ENCODE assay signal across 12 cellular contexts in genomic region chr1:83497563-83497962, GRCh38.
DNase-seq lines count a peak whose midpoint lies in the region; TF ChIP-seq lines count a peak whose summit lies in the region.
"Had no signal": no experiment of that assay in that cellular context is flagged by ENCODE, and none has a peak within 500 bp of the region (broad histone marks: within the 10 kb centered on the region; RNA-seq: fewer than 3 reads in every experiment).

No MANE protein-coding gene starts in this region.

- no peak overlapping the region for H3K27ac ChIP-seq in smooth muscle cell (ENCODE audit: low read depth)
- H3K27ac ChIP-seq: cardiac muscle cell, upper lobe of left lung had no signal

- H3K4me3 ChIP-seq in smooth muscle cell (no peak overlapping the region), Caco-2 (ENCODE audit: low read depth, low read length) (no peak overlapping the region)
- H3K4me3 ChIP-seq: cardiac muscle cell, upper lobe of left lung had no signal

- CTCF ChIA-PET in Caco-2 (lab: Charles Lee): no interaction called here

- H3K9me3 ChIP-seq in smooth muscle cell (replicated peaks; ENCODE audit: low read depth): no peaks in the 10 kb centered on the region
- no peaks in the 10 kb centered on the region for H3K9me3 ChIP-seq in Caco-2
- H3K9me3 ChIP-seq: upper lobe of left lung had no signal

- H3K27me3 ChIP-seq in smooth muscle cell (ENCODE audit: low read depth): no peaks in the 10 kb centered on the region
- no peaks in the 10 kb centered on the region for H3K27me3 ChIP-seq in Caco-2 (replicated peaks; ENCODE audit: control insufficient read depth, insufficient read depth, low read length)
- H3K27me3 ChIP-seq: cardiac muscle cell, upper lobe of left lung had no signal

- peak; percentile 34 for TF ChIP-seq CTCF in smooth muscle cell (IDR thresholded peaks at IDR 0.05; ENCODE audit: borderline replicate concordance, insufficient read depth, poor library complexity, severe bottlenecking)
- TF ChIP-seq CTCF in Caco-2 (IDR thresholded peaks at IDR 0.05; ENCODE audit: insufficient read depth in 1 of 2, low read depth in 1 of 2, low read length in 1 of 2, severe bottlenecking in 1 of 2, unreplicated experiment in 1 of 2): no peak

- H3K36me3 ChIP-seq in smooth muscle cell (ENCODE audit: low read depth) (no peaks in the 10 kb centered on the region), Caco-2 (ENCODE audit: control insufficient read depth, insufficient read depth, low read length) (no peaks in the 10 kb centered on the region)
- H3K36me3 ChIP-seq: cardiac muscle cell, upper lobe of left lung had no signal

- DNase-seq in NCI-H748 (lab: John Stamatoyannopoulos, UW; ENCODE audit: unreplicated experiment) (peak; percentile 18), NCI-H748 treated with DMSO at 0.1 percent for 48 hours (lab: John Stamatoyannopoulos, UW) (no peak), RKO (ENCODE audit: low spot score) (peak; percentile 0), fibroblast of gingiva (ENCODE audit: low read depth) (peak; percentile 28), smooth muscle cell (lab: John Stamatoyannopoulos, UW; ENCODE audit: unreplicated experiment) (no peak), KBM-7 (no peak), T-helper 9 cell (no peak), Caco-2 (no peak)
- DNase-seq: activated T-cell treated with anti-CD3 and anti-CD28 coated beads, Interleukin-2, amount 50 U/mL, for 72 hours; NCI-H1105; upper lobe of left lung had no signal

- H3K27me3 Mint-ChIP-seq in Caco-2 (ENCODE audit: insufficient read depth, unreplicated experiment): no peaks in the 10 kb centered on the region

- H3K36me3 Mint-ChIP-seq in Caco-2 (ENCODE audit: insufficient read depth, unreplicated experiment): no peaks in the 10 kb centered on the region

- no peak overlapping the region for H3K9ac ChIP-seq in smooth muscle cell (ENCODE audit: low read depth)

- no peaks in the 10 kb centered on the region for H3K9me3 Mint-ChIP-seq in Caco-2 (ENCODE audit: unreplicated experiment)

- intact Hi-C loops in Caco-2 (cut with micrococcal nuclease; ENCODE audit: unreplicated experiment): no loop called here

- in situ Hi-C loops in KBM-7 (cut with MboI; ENCODE audit: low pct_unique_long_range_greater_than_20kb, low sequenced_read_pairs): no loop called here

- POLR2A ChIA-PET in Caco-2 (lab: Charles Lee): no interaction called here

- H3K4me2 ChIP-seq in smooth muscle cell: no peak overlapping the region

- H2AFZ ChIP-seq in smooth muscle cell (ENCODE audit: low read depth): no peak overlapping the region

- 66% methylated on average over 1 of the region's 1 CpG for WGBS in smooth muscle cell (ENCODE audit: low lambda C conversion rate)

- H3K4me1 ChIP-seq in smooth muscle cell (ENCODE audit: low read depth): no peaks in the 10 kb centered on the region
- H3K4me1 ChIP-seq in Caco-2: no peaks in the 10 kb centered on the region
- H3K4me1 ChIP-seq: upper lobe of left lung had no signal

- no peaks in the 10 kb centered on the region for H3K79me2 ChIP-seq in smooth muscle cell (ENCODE audit: low read depth)

- peaks cover 17% of the 10 kb centered on the region for H3K4me1 Mint-ChIP-seq in Caco-2 (ENCODE audit: low read depth, unreplicated experiment)

- H3K4me3 Mint-ChIP-seq in Caco-2 (ENCODE audit: unreplicated experiment): no peak overlapping the region
- H3K4me3 Mint-ChIP-seq: activated T-cell treated with anti-CD3 and anti-CD28 coated beads, Interleukin-2, amount 50 U/mL, for 72 hours had no signal

- H3K27ac Mint-ChIP-seq in Caco-2 (ENCODE audit: unreplicated experiment): no peak overlapping the region
- H3K27ac Mint-ChIP-seq: activated T-cell treated with anti-CD3 and anti-CD28 coated beads, Interleukin-2, amount 50 U/mL, for 72 hours had no signal

- H4K20me1 ChIP-seq in smooth muscle cell (ENCODE audit: low read depth): no peaks in the 10 kb centered on the region

- no peaks in the 10 kb centered on the region for H3F3A ChIP-seq in smooth muscle cell (ENCODE audit: low read depth)

- BruUV-seq in Caco-2 (replicated peaks; lab: Mats Ljungman, UMichigan): no TSS peak

Comparison
In these comparisons a context has a peak if more than half of its experiments do, and no peak if none do; other contexts are left out.
1. DNase-seq: peak in NCI-H748 (single experiment), RKO (single experiment) and fibroblast of gingiva (single experiment); none in NCI-H748 treated with DMSO at 0.1 percent for 48 hours (single experiment), smooth muscle cell (single experiment), KBM-7 (single experiment), T-helper 9 cell (single experiment) and Caco-2 (0 of 2).